17 cellular contexts compared by ENCODE assay signal in the genomic region with DNA sequence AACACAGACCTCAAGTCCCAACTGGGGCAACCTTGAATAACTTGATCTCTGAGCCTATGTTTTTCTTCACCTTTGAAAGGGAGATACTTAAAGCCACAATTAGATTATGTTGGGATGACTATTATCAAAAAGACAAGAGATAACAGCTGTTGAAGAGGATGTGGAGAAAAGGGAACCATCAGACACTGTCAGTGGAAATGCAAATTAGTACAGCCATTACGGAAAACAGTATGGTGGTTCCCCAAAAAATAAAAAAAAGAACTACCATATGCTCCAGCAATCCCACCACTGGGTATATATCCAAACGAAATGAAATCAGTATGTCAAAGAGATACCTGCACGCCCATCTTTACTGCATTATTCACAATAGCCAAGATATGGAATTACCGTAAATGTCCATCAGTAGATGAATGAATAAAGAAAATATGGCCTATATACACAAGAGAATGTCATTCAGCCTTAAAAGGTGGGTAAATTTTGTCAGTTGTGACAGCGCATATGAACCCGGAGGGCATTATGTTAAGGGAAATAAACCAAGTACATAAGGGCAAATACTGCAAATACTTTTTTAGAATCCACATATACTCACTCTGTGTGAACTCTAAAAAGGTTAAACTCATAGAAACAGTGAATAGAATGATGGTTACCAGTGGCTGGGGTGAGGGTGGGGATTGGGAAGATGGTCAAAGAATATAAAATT. TPM values are rescaled to one million over a fixed set of nuclear protein-coding genes. Genes with fewer than 3 reads are reported as not detected.
A peak's percentile ranks its signal among the peaks of the same experiment; 100 is the strongest.
DNase-seq lines count a peak whose midpoint lies in the region; FAIRE-seq and TF ChIP-seq lines count a peak whose summit lies in the region.
"Had no signal": no experiment of that assay in that cellular context is flagged by ENCODE, and none has a peak within 500 bp of the region (broad histone marks: within the 10 kb centered on the region; RNA-seq: fewer than 3 reads in every experiment).

No MANE protein-coding gene starts in this region.

- DNase-seq in CD1c-positive myeloid dendritic cell (ENCODE audit: extremely low spot score) (peak; percentile 27), keratinocyte (ENCODE audit: low read depth, low spot score) (no peak), spleen (no peak), foreskin fibroblast (no peak)
- DNase-seq in activated CD4-positive, alpha-beta T cell treated with anti-CD3 and anti-CD28 coated beads, Interleukin-2, amount 50 U/mL, for 4 hours: no peak
- no peak for DNase-seq in activated T-cell treated with anti-CD3 and anti-CD28 coated beads, Interleukin-2, amount 50 U/mL, for 1 hour
- DNase-seq: BE2C, DND-41, NCI-H1092 treated with DMSO at 0.1 percent for 48 hours, NCI-H1694, NCI-H510A treated with DMSO at 0.1 percent for 48 hours, SHP77, SK-N-SH had no signal

- H3K36me3 ChIP-seq in OCI-LY3 (replicated peaks; ENCODE audit: low read depth, low read length): no peaks in the 10 kb centered on the region
- peaks cover 15 to 32% of the 10 kb centered on the region in 2 experiments for H3K36me3 ChIP-seq in keratinocyte (ENCODE audit: control insufficient read depth in 2 of 2, extremely low read depth in 1 of 2, insufficient read depth in 2 of 2, low read length in 2 of 2)
- H3K36me3 ChIP-seq in spleen: no peaks in the 10 kb centered on the region
- H3K36me3 ChIP-seq: BE2C had no signal

- H3K9me1 ChIP-seq in keratinocyte (ENCODE audit: control insufficient read depth, extremely low read depth, insufficient read depth, low read length): peaks cover 3% of the 10 kb centered on the region

- no peaks in the 10 kb centered on the region for H3K27me3 ChIP-seq in OCI-LY3 (ENCODE audit: low read depth, low read length)
- no peaks in the 10 kb centered on the region for H3K27me3 ChIP-seq in keratinocyte (ENCODE audit: control insufficient read depth, extremely low read depth, insufficient read depth, low read length)
- H3K27me3 ChIP-seq in spleen (replicated peaks in 1 of 7): no peaks in the 10 kb centered on the region
- H3K27me3 ChIP-seq: BE2C had no signal

- TF ChIP-seq POLR2A in spleen (IDR thresholded peaks at IDR 0.05): no peak

- dilution Hi-C loops in keratinocyte (cut with MboI; ENCODE audit: extremely low pct_ligation_motif_present, low sequenced_read_pairs): no loop called here

- H3K4me2 ChIP-seq in OCI-LY3 (ENCODE audit: low read length): peak overlapping the region; percentile 76
- H3K4me2 ChIP-seq in keratinocyte (ENCODE audit: control insufficient read depth, extremely low read depth, insufficient read depth, low read depth, low read length): no peak overlapping the region
- H3K4me2 ChIP-seq: GM23338, SK-N-SH had no signal

- TF ChIP-seq CTCF in OCI-LY3 (IDR thresholded peaks at IDR 0.05; ENCODE audit: low read depth, low read length) (no peak), keratinocyte (optimal IDR thresholded peaks at IDR 0.05 in 1 of 3, IDR thresholded peaks at IDR 0.05 in 1 of 3, conservative IDR thresholded peaks at IDR 0.05 in 1 of 3; ENCODE audit: extremely low read depth in 1 of 3, insufficient read depth in 2 of 3, low read length in 3 of 3) (no peak), spleen (IDR thresholded peaks at IDR 0.05 in 8 of 11, conservative IDR thresholded peaks at IDR 0.05 in 3 of 11) (no peak), foreskin fibroblast (IDR thresholded peaks at IDR 0.05; ENCODE audit: low read depth, low read length) (no peak)

- 78 to 82% (median 81%) methylated on average over 6 of the region's 6 CpGs for WGBS in spleen, 5 donors

- H3K9me3 ChIP-seq in OCI-LY3 (ENCODE audit: insufficient read depth, low read length) (no peaks in the 10 kb centered on the region), keratinocyte (ENCODE audit: control insufficient read depth, low read depth, low read length) (no peaks in the 10 kb centered on the region), spleen (no peaks in the 10 kb centered on the region)
- H3K9me3 ChIP-seq: BE2C, SK-N-SH had no signal

- H3K79me2 ChIP-seq in OCI-LY3 (ENCODE audit: low read length) (no peaks in the 10 kb centered on the region), keratinocyte (ENCODE audit: control insufficient read depth, insufficient read depth, low read length) (peaks cover 82% of the 10 kb centered on the region)

- intact Hi-C loops in spleen (cut with DNase I; ENCODE audit: low total_unique reads): no loop called here

- H2AFZ ChIP-seq in OCI-LY3 (ENCODE audit: low read depth, low read length): no peak overlapping the region
- H2AFZ ChIP-seq in keratinocyte (ENCODE audit: control insufficient read depth, low read length): no peak overlapping the region

- H3K4me1 ChIP-seq in OCI-LY3 (ENCODE audit: low read length) (peaks cover 25% of the 10 kb centered on the region), keratinocyte (ENCODE audit: control insufficient read depth, extremely low read depth, insufficient read depth, low read length) (peaks cover 70% of the 10 kb centered on the region), spleen (peaks cover 0 to 23% (median 15%) of the 10 kb centered on the region in 6 donors)
- H3K4me1 ChIP-seq: BE2C had no signal

- H3K4me3 ChIP-seq in OCI-LY3 (ENCODE audit: low read length) (0 out of 2 replicates have a peak overlapping the region, but pooled peaks have one; percentile 29), keratinocyte (ENCODE audit: control insufficient read depth in 2 of 3, extremely low read depth in 1 of 3, insufficient read depth in 2 of 3, low read depth in 1 of 3, low read length in 3 of 3) (no peak overlapping the region), spleen (no peak overlapping the region), foreskin fibroblast (ENCODE audit: low read depth in 1 of 2, low read length in 2 of 2) (no peak overlapping the region)
- H3K4me3 ChIP-seq: GM23338 had no signal

- no peaks in the 10 kb centered on the region for H4K20me1 ChIP-seq in OCI-LY3 (ENCODE audit: insufficient read depth, low read length)
- no peaks in the 10 kb centered on the region for H4K20me1 ChIP-seq in keratinocyte (ENCODE audit: control insufficient read depth, extremely low read depth, insufficient read depth, low read length)

- H3K27ac ChIP-seq in OCI-LY3 (ENCODE audit: low read length): peak overlapping the region; percentile 32; the same call in 1 of the 2 replicates
- peak overlapping the region; percentile 5 for H3K27ac ChIP-seq in keratinocyte (ENCODE audit: control insufficient read depth, insufficient read depth, low read length)
- peak overlapping the region in 7 of 8 donors; percentile 11 to 82 (median 73) for H3K27ac ChIP-seq in spleen

- peak; percentile 72 for FAIRE-seq in keratinocyte (lab: Jason Lieb, UNC)
- FAIRE-seq: G401.6, RCC 7860 had no signal

- no peak overlapping the region for H3K9ac ChIP-seq in OCI-LY3 (ENCODE audit: low read length)
- no peak overlapping the region for H3K9ac ChIP-seq in keratinocyte (ENCODE audit: control insufficient read depth, extremely low read depth, insufficient read depth, low read length)
- H3K9ac ChIP-seq: SK-N-SH had no signal

RNA-seq across cellular contexts. Expression of a gene that starts 12.7 kb away (rescaled TPM):
- 35.0 to 58.0 TPM (median 51.5 TPM) in 3 replicates for polyA plus RNA-seq in keratinocyte
- 20.3 TPM for polyA plus RNA-seq in keratinocyte (2011; ENCODE audit: low read depth)
- 12.5 and 14.2 TPM in 2 replicates for polyA plus RNA-seq in keratinocyte (2011; cell fraction: cytosol; rRNA removed)
- 217 and 259 TPM in 2 replicates for polyA plus RNA-seq in keratinocyte (2011; cell fraction: nucleus; rRNA removed)
- 44.0 and 58.0 TPM in 2 replicates for polyA plus RNA-seq in keratinocyte (2012; ENCODE audit: low replicate concordance)
- 219 to 287 TPM (median 236 TPM) in 3 replicates for polyA minus RNA-seq in keratinocyte
- polyA minus RNA-seq in keratinocyte (2011; cell fraction: cytosol; rRNA and poly(A)+ RNA removed): 63.1 TPM
- polyA minus RNA-seq in keratinocyte (2011; cell fraction: nucleus; rRNA and poly(A)+ RNA removed): 484 and 633 TPM in 2 replicates
- total RNA-seq in spleen: under 1 TPM in 6 of 7 donors, not detected in 1; under 0.01 to 0.13 (median 0.07) TPM
- under 1 TPM; under 0.01 to 0.06 (median 0.02) TPM for polyA plus RNA-seq in spleen
- polyA plus RNA-seq: SK-N-SH had no signal

Comparison
In these comparisons a context has a peak if more than half of its experiments do, and no peak if none do; other contexts are left out.
1. H3K27ac ChIP-seq: peak in every context shown above with its lines; median percentile 73 in spleen; 32 in OCI-LY3; 5 in keratinocyte.
2. RNA of a gene that starts 12.7 kb away (polyA plus RNA-seq): 12.5 to 259 TPM in keratinocyte; under 0.01 to 0.06 TPM in spleen; every median in the first group is over 10 times any median in the second.